In the genomic region with DNA sequence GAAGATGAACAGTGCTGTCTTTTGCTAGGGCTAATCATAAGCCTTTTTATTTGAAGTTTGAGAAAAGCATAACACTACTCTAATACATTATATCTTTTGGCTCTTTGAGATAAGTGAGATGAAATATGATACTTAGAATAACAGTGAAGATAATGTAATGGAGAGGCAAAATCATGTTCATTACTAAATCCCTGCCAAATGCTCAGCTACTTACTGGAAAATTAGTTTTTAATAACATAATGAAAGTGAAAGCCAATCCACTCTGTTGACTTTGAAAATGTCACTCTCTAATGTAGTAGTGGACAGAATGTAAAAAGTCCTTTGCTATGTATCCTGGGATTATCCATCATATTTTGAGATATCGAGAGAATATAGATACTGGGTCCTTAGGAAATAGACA, we compare ENCODE assay signal across 1 cellular context.
TF ChIP-seq lines count a peak whose summit lies in the region.

No MANE protein-coding gene starts in this region.

TF ChIP-seq in GM23338, 12 proteins besides CTCF, POLR2A, EP300 and RAD21 (continued from another document):
- TF ChIP-seq, protein P1, sequence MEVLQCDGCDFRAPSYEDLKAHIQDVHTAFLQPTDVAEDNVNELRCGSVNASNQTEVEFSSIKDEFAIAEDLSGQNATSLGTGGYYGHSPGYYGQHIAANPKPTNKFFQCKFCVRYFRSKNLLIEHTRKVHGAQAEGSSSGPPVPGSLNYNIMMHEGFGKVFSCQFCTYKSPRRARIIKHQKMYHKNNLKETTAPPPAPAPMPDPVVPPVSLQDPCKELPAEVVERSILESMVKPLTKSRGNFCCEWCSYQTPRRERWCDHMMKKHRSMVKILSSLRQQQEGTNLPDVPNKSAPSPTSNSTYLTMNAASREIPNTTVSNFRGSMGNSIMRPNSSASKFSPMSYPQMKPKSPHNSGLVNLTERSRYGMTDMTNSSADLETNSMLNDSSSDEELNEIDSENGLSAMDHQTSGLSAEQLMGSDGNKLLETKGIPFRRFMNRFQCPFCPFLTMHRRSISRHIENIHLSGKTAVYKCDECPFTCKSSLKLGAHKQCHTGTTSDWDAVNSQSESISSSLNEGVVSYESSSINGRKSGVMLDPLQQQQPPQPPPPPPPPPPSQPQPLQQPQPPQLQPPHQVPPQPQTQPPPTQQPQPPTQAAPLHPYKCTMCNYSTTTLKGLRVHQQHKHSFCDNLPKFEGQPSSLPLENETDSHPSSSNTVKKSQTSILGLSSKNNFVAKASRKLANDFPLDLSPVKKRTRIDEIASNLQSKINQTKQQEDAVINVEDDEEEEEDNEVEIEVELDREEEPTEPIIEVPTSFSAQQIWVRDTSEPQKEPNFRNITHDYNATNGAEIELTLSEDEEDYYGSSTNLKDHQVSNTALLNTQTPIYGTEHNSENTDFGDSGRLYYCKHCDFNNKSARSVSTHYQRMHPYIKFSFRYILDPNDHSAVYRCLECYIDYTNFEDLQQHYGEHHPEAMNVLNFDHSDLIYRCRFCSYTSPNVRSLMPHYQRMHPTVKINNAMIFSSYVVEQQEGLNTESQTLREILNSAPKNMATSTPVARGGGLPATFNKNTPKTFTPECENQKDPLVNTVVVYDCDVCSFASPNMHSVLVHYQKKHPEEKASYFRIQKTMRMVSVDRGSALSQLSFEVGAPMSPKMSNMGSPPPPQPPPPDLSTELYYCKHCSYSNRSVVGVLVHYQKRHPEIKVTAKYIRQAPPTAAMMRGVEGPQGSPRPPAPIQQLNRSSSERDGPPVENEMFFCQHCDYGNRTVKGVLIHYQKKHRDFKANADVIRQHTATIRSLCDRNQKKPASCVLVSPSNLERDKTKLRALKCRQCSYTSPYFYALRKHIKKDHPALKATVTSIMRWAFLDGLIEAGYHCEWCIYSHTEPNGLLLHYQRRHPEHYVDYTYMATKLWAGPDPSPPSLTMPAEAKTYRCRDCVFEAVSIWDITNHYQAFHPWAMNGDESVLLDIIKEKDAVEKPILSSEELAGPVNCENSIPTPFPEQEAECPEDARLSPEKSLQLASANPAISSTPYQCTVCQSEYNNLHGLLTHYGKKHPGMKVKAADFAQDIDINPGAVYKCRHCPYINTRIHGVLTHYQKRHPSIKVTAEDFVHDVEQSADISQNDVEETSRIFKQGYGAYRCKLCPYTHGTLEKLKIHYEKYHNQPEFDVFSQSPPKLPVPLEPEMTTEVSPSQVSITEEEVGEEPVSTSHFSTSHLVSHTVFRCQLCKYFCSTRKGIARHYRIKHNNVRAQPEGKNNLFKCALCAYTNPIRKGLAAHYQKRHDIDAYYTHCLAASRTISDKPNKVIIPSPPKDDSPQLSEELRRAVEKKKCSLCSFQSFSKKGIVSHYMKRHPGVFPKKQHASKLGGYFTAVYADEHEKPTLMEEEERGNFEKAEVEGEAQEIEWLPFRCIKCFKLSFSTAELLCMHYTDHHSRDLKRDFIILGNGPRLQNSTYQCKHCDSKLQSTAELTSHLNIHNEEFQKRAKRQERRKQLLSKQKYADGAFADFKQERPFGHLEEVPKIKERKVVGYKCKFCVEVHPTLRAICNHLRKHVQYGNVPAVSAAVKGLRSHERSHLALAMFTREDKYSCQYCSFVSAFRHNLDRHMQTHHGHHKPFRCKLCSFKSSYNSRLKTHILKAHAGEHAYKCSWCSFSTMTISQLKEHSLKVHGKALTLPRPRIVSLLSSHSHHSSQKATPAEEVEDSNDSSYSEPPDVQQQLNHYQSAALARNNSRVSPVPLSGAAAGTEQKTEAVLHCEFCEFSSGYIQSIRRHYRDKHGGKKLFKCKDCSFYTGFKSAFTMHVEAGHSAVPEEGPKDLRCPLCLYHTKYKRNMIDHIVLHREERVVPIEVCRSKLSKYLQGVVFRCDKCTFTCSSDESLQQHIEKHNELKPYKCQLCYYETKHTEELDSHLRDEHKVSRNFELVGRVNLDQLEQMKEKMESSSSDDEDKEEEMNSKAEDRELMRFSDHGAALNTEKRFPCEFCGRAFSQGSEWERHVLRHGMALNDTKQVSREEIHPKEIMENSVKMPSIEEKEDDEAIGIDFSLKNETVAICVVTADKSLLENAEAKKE (CRISPR knock-in tag; IDR thresholded peaks at IDR 0.05) = no peak
- TF ChIP-seq NANOG (IDR thresholded peaks at IDR 0.05; ENCODE audit: borderline replicate concordance) (no peak), EZH2phosphoT487 (IDR thresholded peaks at IDR 0.05; ENCODE audit: unreplicated experiment) (no peak), POLR2AphosphoS5 (IDR thresholded peaks at IDR 0.05; ENCODE audit: low read depth) (no peak), JUNB (IDR thresholded peaks at IDR 0.05; ENCODE audit: unreplicated experiment) (no peak), ZNF114 (CRISPR knock-in tag; IDR thresholded peaks at IDR 0.05) (no peak), STAT1 (IDR thresholded peaks at IDR 0.05; ENCODE audit: unreplicated experiment) (no peak), EZH2 (IDR thresholded peaks at IDR 0.05; ENCODE audit: low read depth, unreplicated experiment) (no peak)
- TF ChIP-seq, protein P2, sequence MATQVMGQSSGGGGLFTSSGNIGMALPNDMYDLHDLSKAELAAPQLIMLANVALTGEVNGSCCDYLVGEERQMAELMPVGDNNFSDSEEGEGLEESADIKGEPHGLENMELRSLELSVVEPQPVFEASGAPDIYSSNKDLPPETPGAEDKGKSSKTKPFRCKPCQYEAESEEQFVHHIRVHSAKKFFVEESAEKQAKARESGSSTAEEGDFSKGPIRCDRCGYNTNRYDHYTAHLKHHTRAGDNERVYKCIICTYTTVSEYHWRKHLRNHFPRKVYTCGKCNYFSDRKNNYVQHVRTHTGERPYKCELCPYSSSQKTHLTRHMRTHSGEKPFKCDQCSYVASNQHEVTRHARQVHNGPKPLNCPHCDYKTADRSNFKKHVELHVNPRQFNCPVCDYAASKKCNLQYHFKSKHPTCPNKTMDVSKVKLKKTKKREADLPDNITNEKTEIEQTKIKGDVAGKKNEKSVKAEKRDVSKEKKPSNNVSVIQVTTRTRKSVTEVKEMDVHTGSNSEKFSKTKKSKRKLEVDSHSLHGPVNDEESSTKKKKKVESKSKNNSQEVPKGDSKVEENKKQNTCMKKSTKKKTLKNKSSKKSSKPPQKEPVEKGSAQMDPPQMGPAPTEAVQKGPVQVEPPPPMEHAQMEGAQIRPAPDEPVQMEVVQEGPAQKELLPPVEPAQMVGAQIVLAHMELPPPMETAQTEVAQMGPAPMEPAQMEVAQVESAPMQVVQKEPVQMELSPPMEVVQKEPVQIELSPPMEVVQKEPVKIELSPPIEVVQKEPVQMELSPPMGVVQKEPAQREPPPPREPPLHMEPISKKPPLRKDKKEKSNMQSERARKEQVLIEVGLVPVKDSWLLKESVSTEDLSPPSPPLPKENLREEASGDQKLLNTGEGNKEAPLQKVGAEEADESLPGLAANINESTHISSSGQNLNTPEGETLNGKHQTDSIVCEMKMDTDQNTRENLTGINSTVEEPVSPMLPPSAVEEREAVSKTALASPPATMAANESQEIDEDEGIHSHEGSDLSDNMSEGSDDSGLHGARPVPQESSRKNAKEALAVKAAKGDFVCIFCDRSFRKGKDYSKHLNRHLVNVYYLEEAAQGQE (IDR thresholded peaks at IDR 0.05; ENCODE audit: unreplicated experiment) = no peak
- TF ChIP-seq, protein P3, sequence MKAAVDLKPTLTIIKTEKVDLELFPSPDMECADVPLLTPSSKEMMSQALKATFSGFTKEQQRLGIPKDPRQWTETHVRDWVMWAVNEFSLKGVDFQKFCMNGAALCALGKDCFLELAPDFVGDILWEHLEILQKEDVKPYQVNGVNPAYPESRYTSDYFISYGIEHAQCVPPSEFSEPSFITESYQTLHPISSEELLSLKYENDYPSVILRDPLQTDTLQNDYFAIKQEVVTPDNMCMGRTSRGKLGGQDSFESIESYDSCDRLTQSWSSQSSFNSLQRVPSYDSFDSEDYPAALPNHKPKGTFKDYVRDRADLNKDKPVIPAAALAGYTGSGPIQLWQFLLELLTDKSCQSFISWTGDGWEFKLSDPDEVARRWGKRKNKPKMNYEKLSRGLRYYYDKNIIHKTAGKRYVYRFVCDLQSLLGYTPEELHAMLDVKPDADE (IDR thresholded peaks at IDR 0.05) = no peak
